In the genomic region with DNA sequence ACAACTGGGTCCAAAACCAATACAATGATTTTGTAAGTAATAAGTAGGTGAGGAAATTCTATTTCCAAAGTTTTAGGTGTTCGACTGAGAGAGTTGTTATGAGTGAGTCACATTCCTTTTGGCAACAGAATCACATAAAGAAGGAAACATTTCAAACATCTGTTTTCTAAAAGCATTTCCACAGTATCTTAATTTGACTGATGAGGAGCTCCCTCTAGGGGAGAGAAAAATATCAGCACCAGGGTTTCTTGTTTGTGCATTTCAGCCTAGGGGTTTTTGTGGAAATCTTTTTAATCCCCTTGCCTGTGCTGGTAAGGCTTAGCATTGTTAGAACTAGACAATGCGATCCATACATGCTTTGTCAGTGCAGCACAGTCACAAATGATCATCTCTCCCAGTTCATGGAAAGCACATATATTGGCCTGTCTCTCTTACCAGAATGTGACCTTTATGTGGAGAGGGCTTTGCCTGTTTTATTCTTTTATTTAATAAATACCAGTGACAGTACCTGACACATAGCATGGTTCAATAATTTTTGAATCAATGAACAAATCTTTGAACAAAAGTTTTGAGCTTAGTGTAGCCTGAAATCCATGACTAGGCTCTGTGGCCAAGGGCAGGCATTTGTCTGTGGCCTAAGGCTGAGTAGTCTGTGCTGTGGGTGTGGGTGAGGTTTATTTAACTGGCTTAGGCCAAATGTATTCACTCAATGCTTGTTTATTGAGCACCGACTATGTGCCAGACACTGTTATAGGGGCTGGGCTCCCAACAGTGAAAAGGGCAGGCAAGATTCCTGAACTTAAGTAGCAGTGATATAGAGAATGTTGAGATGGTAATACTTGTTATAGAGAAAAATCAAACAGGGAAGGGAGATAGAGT, we compare ENCODE assay signal across 9 cellular contexts. TPM values are rescaled to one million over a fixed set of nuclear protein-coding genes. Genes with fewer than 3 reads are reported as not detected.
DNase-seq lines count a peak whose midpoint lies in the region; ATAC-seq, FAIRE-seq and TF ChIP-seq lines count a peak whose summit lies in the region.
"Had no signal": no experiment of that assay in that cellular context is flagged by ENCODE, and none has a peak within 500 bp of the region (broad histone marks: within the 10 kb centered on the region; RNA-seq: fewer than 3 reads in every experiment).

No MANE protein-coding gene starts in this region.

- H3K9me3 Mint-ChIP-seq in CD8-positive, alpha-beta T cell = no peaks in the 10 kb centered on the region

- BruUV-seq in GM12878 (replicated peaks; lab: Mats Ljungman, UMichigan) = no TSS peak

- FAIRE-seq in GM12878 (lab: Jason Lieb, UNC) (peak; percentile 47), keratinocyte (lab: Jason Lieb, UNC) (no peak)

- dilution Hi-C loops in keratinocyte (cut with MboI; ENCODE audit: extremely low pct_ligation_motif_present, low sequenced_read_pairs) = loop anchor here (5.0 kb wide), 1 partner anchor 68 kb away; no protein-coding TSS in a partner anchor

- H3K27ac ChIP-seq in CD8-positive, alpha-beta T cell (ENCODE audit: low read depth, low read length) = no peak overlapping the region
- no peak overlapping the region for H3K27ac ChIP-seq in GM12878 (ENCODE audit: control insufficient read depth, insufficient read depth)
- H3K27ac ChIP-seq in keratinocyte (ENCODE audit: control insufficient read depth, insufficient read depth, low read length) = no peak overlapping the region

- no peaks in the 10 kb centered on the region for H3K9me1 ChIP-seq in keratinocyte (ENCODE audit: control insufficient read depth, extremely low read depth, insufficient read depth, low read length)

- TF ChIP-seq RAD21 in GM12878 (IDR thresholded peaks at IDR 0.05; ENCODE audit: insufficient read depth, low read depth, low read length) = peak; percentile 72

- H3K4me1 Mint-ChIP-seq in CD8-positive, alpha-beta T cell (ENCODE audit: low read depth) = peaks cover 17% of the 10 kb centered on the region

- WGBS in GM12878 (ENCODE audit: insufficient coverage, insufficient replicate concordance, low lambda C conversion rate, missing lambda C conversion rate) = 0% methylated on average over 3 of the region's 3 CpGs

- no peaks in the 10 kb centered on the region for H3K79me2 ChIP-seq in GM12878 (ENCODE audit: control insufficient read depth, insufficient read depth, low read length)
- H3K79me2 ChIP-seq in keratinocyte (ENCODE audit: control insufficient read depth, insufficient read depth, low read length) = no peaks in the 10 kb centered on the region

- no peak for TF ChIP-seq POLR2A in GM12878 (IDR thresholded peaks at IDR 0.05; ENCODE audit: low read depth, low read length)

- H3K9ac ChIP-seq in GM12878 (ENCODE audit: control insufficient read depth, insufficient read depth, low read length) (no peak overlapping the region), keratinocyte (ENCODE audit: control insufficient read depth, extremely low read depth, insufficient read depth, low read length) (no peak overlapping the region)

- peak in 2 of 7 experiments; percentile 18 to 48 for DNase-seq in CD8-positive, alpha-beta T cell
- peak; percentile 49 for DNase-seq in GM13977 (ENCODE audit: low spot score)
- peak; percentile 90 for DNase-seq in NCI-H82 (lab: John Stamatoyannopoulos, UW)
- peak; percentile 5 for DNase-seq in GM12878 (ENCODE audit: low read depth, low spot score)
- DNase-seq in keratinocyte (ENCODE audit: low read depth, low spot score) = peak; percentile 38
- DNase-seq in superior temporal gyrus (ENCODE audit: extremely low spot score) = peak; percentile 84

- SMC1A ChIA-PET in GM12878 (lab: Charles Lee; ENCODE audit: uncharacterized antibody, unreplicated experiment) = interaction anchor here (0.6 to 2.2 kb wide), 6 partner anchors 81 to 298 kb away, joined by 3 to 7 read pairs (median 4); no protein-coding TSS in a partner anchor

- H3K4me3 ChIP-seq in CD8-positive, alpha-beta T cell (ENCODE audit: low read depth, low read length) = no peak overlapping the region
- no peak overlapping the region for H3K4me3 ChIP-seq in GM12878
- no peak overlapping the region for H3K4me3 ChIP-seq in keratinocyte (ENCODE audit: control insufficient read depth in 2 of 3, extremely low read depth in 1 of 3, insufficient read depth in 2 of 3, low read depth in 1 of 3, low read length in 3 of 3)

- H3K4me2 ChIP-seq in GM12878 (ENCODE audit: control insufficient read depth, insufficient read depth) (no peak overlapping the region), keratinocyte (ENCODE audit: control insufficient read depth, extremely low read depth, insufficient read depth, low read depth, low read length) (peak overlapping the region; percentile 12)

- no peaks in the 10 kb centered on the region for H4K20me1 ChIP-seq in GM12878 (ENCODE audit: control insufficient read depth, insufficient read depth)
- no peaks in the 10 kb centered on the region for H4K20me1 ChIP-seq in keratinocyte (ENCODE audit: control insufficient read depth, extremely low read depth, insufficient read depth, low read length)

- H3K27me3 ChIP-seq in CD8-positive, alpha-beta T cell (ENCODE audit: insufficient read depth, low read length) = no peaks in the 10 kb centered on the region
- no peaks in the 10 kb centered on the region; a peak in 1 of 4 replicates for H3K27me3 ChIP-seq in GM12878 (replicated peaks in 1 of 2; ENCODE audit: control insufficient read depth in 2 of 2, insufficient read depth in 2 of 2, low read length in 1 of 2)
- H3K27me3 ChIP-seq in keratinocyte (ENCODE audit: control insufficient read depth, extremely low read depth, insufficient read depth, low read length) = no peaks in the 10 kb centered on the region

- in situ Hi-C loops in GM13977 (cut with MboI; ENCODE audit: low pct_unique_long_range_greater_than_20kb, low sequenced_read_pairs, unreplicated experiment) (loop anchor here (10.0 kb wide), 1 partner anchor 295 kb away; a partner anchor contains a TSS), GM12878 (cut with MboI) (loop anchor here (5.0 kb wide), 1 partner anchor 298 kb away; a partner anchor contains a TSS)

- peak; percentile 29 for ATAC-seq in CD8-positive, alpha-beta T cell
- ATAC-seq in GM12878 (peak; percentile 71), HG03378 (IDR thresholded peaks at IDR 0.05; ENCODE audit: unreplicated experiment) (no peak), HG02970 (IDR thresholded peaks at IDR 0.05; ENCODE audit: low FRiP score, unreplicated experiment) (no peak)

- intact Hi-C loops in CD8-positive, alpha-beta T cell (cut with DNase I, micrococcal nuclease) = loop anchor here (1.0 to 10.0 kb wide), 6 partner anchors 78 to 409 kb away; a partner anchor contains a TSS
- intact Hi-C loops in GM12878 (cut with micrococcal nuclease; ENCODE audit: unreplicated experiment) = loop anchor here (1.0 to 5.0 kb wide), 3 partner anchors 81 to 408 kb away; a partner anchor contains a TSS

- no peak for TF ChIP-seq EP300 in GM12878 (IDR thresholded peaks at IDR 0.05; ENCODE audit: borderline replicate concordance in 1 of 2, control insufficient read depth in 1 of 2, low read depth in 2 of 2, low read length in 2 of 2)

- TF ChIP-seq CTCF in CD8-positive, alpha-beta T cell (IDR thresholded peaks at IDR 0.05) = peak; percentile 95
- peak; percentile 76 for TF ChIP-seq CTCF in GM13977 (IDR thresholded peaks at IDR 0.05; ENCODE audit: extremely low read depth, insufficient read depth, missing control alignments)
- TF ChIP-seq CTCF in GM12878 (IDR thresholded peaks at IDR 0.05 in 2 of 3, conservative IDR thresholded peaks at IDR 0.05 in 1 of 3; ENCODE audit: control insufficient read depth in 2 of 3, extremely low read depth in 1 of 3, insufficient read depth in 1 of 3, low read depth in 3 of 3, low read length in 3 of 3) = peak; percentile 70 to 74 (median 73); a peak in 5 of 6 replicates
- peak in 2 of 3 experiments; percentile 62 to 72 for TF ChIP-seq CTCF in keratinocyte (optimal IDR thresholded peaks at IDR 0.05 in 1 of 3, IDR thresholded peaks at IDR 0.05 in 1 of 3, conservative IDR thresholded peaks at IDR 0.05 in 1 of 3; ENCODE audit: extremely low read depth in 1 of 3, insufficient read depth in 2 of 3, low read length in 3 of 3)

- H3K4me3 Mint-ChIP-seq in CD8-positive, alpha-beta T cell = no peak overlapping the region

- peaks cover 12% of the 10 kb centered on the region for H3K27me3 Mint-ChIP-seq in CD8-positive, alpha-beta T cell (ENCODE audit: low read depth)

- no peaks in the 10 kb centered on the region for H3K36me3 Mint-ChIP-seq in CD8-positive, alpha-beta T cell

- RAD21 ChIA-PET in GM12878 (lab: Charles Lee; ENCODE audit: unreplicated experiment) = interaction anchor here (0.7 to 4.5 kb wide), 4 partner anchors 80 to 299 kb away, joined by 4 to 47 read pairs (median 16); a partner anchor contains a TSS

- H3K4me1 ChIP-seq in CD8-positive, alpha-beta T cell (ENCODE audit: insufficient read depth, low read length) = no peaks in the 10 kb centered on the region
- H3K4me1 ChIP-seq in GM12878 (ENCODE audit: control insufficient read depth, insufficient read depth, low read length) = no peaks in the 10 kb centered on the region
- peaks cover 19% of the 10 kb centered on the region for H3K4me1 ChIP-seq in keratinocyte (ENCODE audit: control insufficient read depth, extremely low read depth, insufficient read depth, low read length)

- CTCF ChIA-PET in CD8-positive, alpha-beta T cell (lab: Charles Lee) = interaction anchor here (0.7 to 6.6 kb wide), 19 partner anchors 8 to 411 kb away, joined by 3 to 91 read pairs (median 4); a partner anchor contains a TSS
- CTCF ChIA-PET in GM12878 (lab: Yijun Ruan, JAX) = interaction anchor here (0.6 to 9.5 kb wide), 14 partner anchors 10 to 411 kb away, joined by 3 to 116 read pairs (median 4); a partner anchor contains a TSS

- H3K27ac Mint-ChIP-seq in CD8-positive, alpha-beta T cell = no peak overlapping the region

- no peaks in the 10 kb centered on the region for H3K9me3 ChIP-seq in CD8-positive, alpha-beta T cell (ENCODE audit: low read length)
- H3K9me3 ChIP-seq in GM12878 (replicated peaks; ENCODE audit: control insufficient read depth, insufficient read depth, low read length) = no peaks in the 10 kb centered on the region
- no peaks in the 10 kb centered on the region for H3K9me3 ChIP-seq in keratinocyte (ENCODE audit: control insufficient read depth, low read depth, low read length)

- H2AFZ ChIP-seq in GM12878 (ENCODE audit: control insufficient read depth, low read depth, low read length) (no peak overlapping the region), keratinocyte (ENCODE audit: control insufficient read depth, low read length) (no peak overlapping the region)

- no peaks in the 10 kb centered on the region for H3K36me3 ChIP-seq in CD8-positive, alpha-beta T cell (ENCODE audit: insufficient read depth, low read length)
- H3K36me3 ChIP-seq in GM12878 (ENCODE audit: control insufficient read depth in 2 of 2, insufficient read depth in 2 of 2, low read length in 1 of 2) (no peaks in the 10 kb centered on the region), keratinocyte (ENCODE audit: control insufficient read depth in 2 of 2, extremely low read depth in 1 of 2, insufficient read depth in 2 of 2, low read length in 2 of 2) (no peaks in the 10 kb centered on the region)

- POLR2A ChIA-PET in CD8-positive, alpha-beta T cell (lab: Charles Lee) = interaction anchor here (0.6 kb wide), 1 partner anchor 300 kb away, joined by 3 read pairs; a partner anchor contains a TSS
- POLR2A ChIA-PET in GM12878 (lab: Charles Lee) = no interaction called here

RNA-seq across cellular contexts. Expression of a gene that starts 21.1 kb away (rescaled TPM):
- not detected for total RNA-seq in CD8-positive, alpha-beta T cell
- not detected in 2 replicates for total RNA-seq in GM12878 (2013; cell fraction: nucleolus; rRNA removed)
- total RNA-seq in GM12878 (2014; rRNA removed) = not detected in 2 replicates
- not detected in 2 replicates for total RNA-seq in GM12878 (2014; rRNA removed; fragmentation: Illumina TruSeq; extraction: Trizol)
- total RNA-seq in GM12878 (2021) = not detected in 2 replicates
- polyA plus RNA-seq in GM12878 (2011; ENCODE audit: low read depth) = not detected
- polyA plus RNA-seq in GM12878 (2011; rRNA removed) = not detected in 2 replicates
- not detected in 2 replicates for polyA plus RNA-seq in GM12878 (2011; cell fraction: cytosol; rRNA removed)
- polyA plus RNA-seq in GM12878 (2011; cell fraction: nucleus; rRNA removed) = not detected in 2 replicates
- not detected in 2 replicates for polyA plus RNA-seq in GM12878 (2012)
- not detected in 2 replicates for polyA plus RNA-seq in GM12878 (2014; fragmentation: Illumina TruSeq; extraction: Trizol)
- polyA plus RNA-seq in GM12878 (2014; fragmentation: Nextera tagmentation; extraction: Ambion mirVana) = not detected
- not detected in 2 replicates for polyA plus RNA-seq in GM12878 (2014; rRNA removed)
- polyA plus RNA-seq in GM12878 (2016; fragmentation: Nextera tagmentation; extraction: Ambion mirVana) = not detected
- not detected in 2 replicates for polyA minus RNA-seq in GM12878 (2011; rRNA and poly(A)+ RNA removed)
- not detected in 2 replicates for polyA minus RNA-seq in GM12878 (2011; cell fraction: cytosol; rRNA and poly(A)+ RNA removed)
- polyA minus RNA-seq in GM12878 (2011; cell fraction: nucleus; rRNA and poly(A)+ RNA removed) = not detected in 2 replicates
- polyA plus RNA-seq in keratinocyte = not detected in 3 replicates
- polyA plus RNA-seq in keratinocyte (2011; ENCODE audit: low read depth) = not detected
- polyA plus RNA-seq in keratinocyte (2011; cell fraction: cytosol; rRNA removed) = not detected in 2 replicates
- not detected in 2 replicates for polyA plus RNA-seq in keratinocyte (2011; cell fraction: nucleus; rRNA removed)
- not detected in 2 replicates for polyA plus RNA-seq in keratinocyte (2012; ENCODE audit: low replicate concordance)
- polyA minus RNA-seq in keratinocyte = not detected in 3 replicates
- not detected for polyA minus RNA-seq in keratinocyte (2011; cell fraction: cytosol; rRNA and poly(A)+ RNA removed)
- polyA minus RNA-seq in keratinocyte (2011; cell fraction: nucleus; rRNA and poly(A)+ RNA removed) = not detected in 2 replicates
- total RNA-seq: activated CD8-positive, alpha-beta memory T cell treated with anti-CD3 and anti-CD28 coated beads for 36 hours had no signal

Comparison
In these comparisons a context has a peak if more than half of its experiments do, and no peak if none do; other contexts are left out.
1. ATAC-seq: peak in CD8-positive, alpha-beta T cell (single experiment) and GM12878 (single experiment); none in HG03378 (single experiment) and HG02970 (single experiment).
2. Peak in every context shown above with its lines, with median percentiles within 50 percentile points of each other: CTCF ChIP-seq.